In genomic region chr17:4833941-4834501, GRCh38 we compare ENCODE assay signal across 8 cellular contexts. TPM values are rescaled to one million over a fixed set of nuclear protein-coding genes. Genes with fewer than 3 reads are reported as not detected.
A peak's percentile ranks its signal among the peaks of the same experiment; 100 is the strongest.
DNase-seq lines count a peak whose midpoint lies in the region; ATAC-seq and TF ChIP-seq lines count a peak whose summit lies in the region.

No MANE protein-coding gene starts in this region.

- H3K36me3 ChIP-seq in ascending aorta = no peaks in the 10 kb centered on the region
- H3K36me3 ChIP-seq in iPS-18a (ENCODE audit: control insufficient read depth, low read depth, low read length) = no peaks in the 10 kb centered on the region
- H3K36me3 ChIP-seq in skeletal muscle tissue (ENCODE audit: control insufficient read depth in 3 of 3, insufficient read depth in 3 of 3, low read length in 3 of 3) = peaks cover 0 to 5% (median 0%) of the 10 kb centered on the region in 3 donors

- ATAC-seq in GM21515 (IDR thresholded peaks at IDR 0.05; ENCODE audit: unreplicated experiment) (no peak), HG02884 (IDR thresholded peaks at IDR 0.05; ENCODE audit: unreplicated experiment) (no peak)

- H3K4me3 ChIP-seq in ascending aorta = peak overlapping the region; percentile 75 to 82
- H3K4me3 ChIP-seq in iPS-18a (ENCODE audit: low read length) = peak overlapping the region; percentile 65
- peak overlapping the region; percentile 87 to 88 (median 88) for H3K4me3 ChIP-seq in skeletal muscle tissue (ENCODE audit: low read length in 3 of 3)

- H3K27ac ChIP-seq in ascending aorta (peak overlapping the region; percentile 84 to 87), iPS-18a (ENCODE audit: low read length) (no peak overlapping the region), skeletal muscle tissue (ENCODE audit: low read depth, low read length) (peak overlapping the region; percentile 82)

- H3K27me3 ChIP-seq in ascending aorta (no peaks in the 10 kb centered on the region), iPS-18a (ENCODE audit: control insufficient read depth, insufficient read depth, low read length) (no peaks in the 10 kb centered on the region), skeletal muscle tissue (ENCODE audit: control insufficient read depth in 3 of 3, insufficient read depth in 3 of 3, low read length in 3 of 3) (no peaks in the 10 kb centered on the region)

- H3K9me3 ChIP-seq in ascending aorta (no peaks in the 10 kb centered on the region), iPS-18a (ENCODE audit: control insufficient read depth, low read depth, low read length) (no peaks in the 10 kb centered on the region), skeletal muscle tissue (ENCODE audit: control insufficient read depth in 3 of 3, low read length in 3 of 3) (no peaks in the 10 kb centered on the region)

- intact Hi-C loops in ascending aorta (cut with DNase I) = loop anchor here (1.0 kb wide), 1 partner anchor 44 kb away; no protein-coding TSS in a partner anchor

- DNase-seq in GM04504 (ENCODE audit: low read depth) (peak; percentile 9), NCI-H146 (lab: John Stamatoyannopoulos, UW) (peak; percentile 44), ascending aorta (ENCODE audit: low spot score in 2 of 2) (peak in 1 of 2 donors; percentile 69), T-helper 9 cell (no peak)

- H3K9ac ChIP-seq in iPS-18a (ENCODE audit: low read length) (peak overlapping the region; percentile 61), skeletal muscle tissue (ENCODE audit: low read depth in 1 of 3, low read length in 3 of 3) (peak overlapping the region; percentile 79 to 92 (median 83))

- H3K4me1 ChIP-seq in ascending aorta (peaks cover 0 to 9% of the 10 kb centered on the region in 2 donors), iPS-18a (ENCODE audit: control insufficient read depth, low read depth, low read length) (no peaks in the 10 kb centered on the region), skeletal muscle tissue (ENCODE audit: control insufficient read depth in 3 of 3, insufficient read depth in 3 of 3, low read length in 3 of 3) (peaks cover 28 to 41% (median 40%) of the 10 kb centered on the region in 3 donors)

- no peak for TF ChIP-seq CTCF in ascending aorta (IDR thresholded peaks at IDR 0.05)

RNA-seq across cellular contexts. Expression of gene MINK1, which starts 0.9 kb away (rescaled TPM):
- 45.6 TPM for total RNA-seq in ascending aorta
- total RNA-seq in skeletal muscle tissue = 13.0 TPM

RNA-seq across cellular contexts. Expression of gene PLD2, which starts 27.1 kb away (rescaled TPM):
- total RNA-seq in ascending aorta = 64.5 TPM
- total RNA-seq in skeletal muscle tissue = 9.9 TPM

RNA-seq across cellular contexts. Expression of gene PSMB6, which starts 38.1 kb away (rescaled TPM):
- total RNA-seq in ascending aorta (160 TPM), skeletal muscle tissue (105 TPM)

RNA-seq across cellular contexts. Expression of gene GLTPD2, which starts 45.3 kb away (rescaled TPM):
- total RNA-seq in ascending aorta = not detected
- not detected for total RNA-seq in skeletal muscle tissue
